In genomic region chr17:77110006-77110374, GRCh38 we compare ENCODE assay signal across 1 cellular context.
TF ChIP-seq lines count a peak whose summit lies in the region.

No MANE protein-coding gene starts in this region.

TF ChIP-seq in H1, 55 proteins besides CTCF, POLR2A, EP300 and RAD21 (continued from another document):
- no peak for TF ChIP-seq USF2 (IDR thresholded peaks at IDR 0.05; ENCODE audit: low read length)
- TF ChIP-seq GABPA (IDR thresholded peaks at IDR 0.05; ENCODE audit: borderline replicate concordance, insufficient read depth, low read length): no peak
- no peak for TF ChIP-seq CHD7 (IDR thresholded peaks at IDR 0.05; ENCODE audit: insufficient replicate concordance, low read length)
- TF ChIP-seq FOSL1 (IDR thresholded peaks at IDR 0.05; ENCODE audit: insufficient read depth, low read depth, low read length): no peak
- TF ChIP-seq BACH1 (IDR thresholded peaks at IDR 0.05; ENCODE audit: low read length): no peak
- TF ChIP-seq CEBPB (IDR thresholded peaks at IDR 0.05; ENCODE audit: low read depth, low read length): no peak
- no peak for TF ChIP-seq JUND (IDR thresholded peaks at IDR 0.05; ENCODE audit: low read length)
- no peak for TF ChIP-seq EZH2 (IDR thresholded peaks at IDR 0.05; ENCODE audit: low read depth, low read length, severe bottlenecking)
- no peak for TF ChIP-seq SAP30 (IDR thresholded peaks at IDR 0.05; ENCODE audit: insufficient read depth, insufficient replicate concordance, low read length)
- no peak for TF ChIP-seq NANOG (IDR thresholded peaks at IDR 0.05; ENCODE audit: insufficient read depth, low read depth, low read length, poor library complexity, severe bottlenecking)
- no peak for TF ChIP-seq CHD1 (IDR thresholded peaks at IDR 0.05; ENCODE audit: low read depth, low read length)
- no peak for TF ChIP-seq KDM1A (IDR thresholded peaks at IDR 0.05; ENCODE audit: borderline replicate concordance, low read length)
TF ChIP-seq in H1: peak in this region for 0.
